1 cellular context compared by ENCODE assay signal in genomic region chr16:50267651-50268050, GRCh38.
TF ChIP-seq lines count a peak whose summit lies in the region.

No MANE protein-coding gene starts in this region.

TF ChIP-seq in K562, 482 proteins besides CTCF, POLR2A, EP300 and RAD21 (continued from another document):
- peak; percentile 68; the same call in 1 of the 2 replicates for TF ChIP-seq SPI1 (IDR thresholded peaks at IDR 0.05; ENCODE audit: borderline replicate concordance, low read depth, low read length)
- TF ChIP-seq ZNF583 (CRISPR knock-in tag; IDR thresholded peaks at IDR 0.05) = no peak
